Comparison of ENCODE assay signal across 10 cellular contexts in the genomic region with DNA sequence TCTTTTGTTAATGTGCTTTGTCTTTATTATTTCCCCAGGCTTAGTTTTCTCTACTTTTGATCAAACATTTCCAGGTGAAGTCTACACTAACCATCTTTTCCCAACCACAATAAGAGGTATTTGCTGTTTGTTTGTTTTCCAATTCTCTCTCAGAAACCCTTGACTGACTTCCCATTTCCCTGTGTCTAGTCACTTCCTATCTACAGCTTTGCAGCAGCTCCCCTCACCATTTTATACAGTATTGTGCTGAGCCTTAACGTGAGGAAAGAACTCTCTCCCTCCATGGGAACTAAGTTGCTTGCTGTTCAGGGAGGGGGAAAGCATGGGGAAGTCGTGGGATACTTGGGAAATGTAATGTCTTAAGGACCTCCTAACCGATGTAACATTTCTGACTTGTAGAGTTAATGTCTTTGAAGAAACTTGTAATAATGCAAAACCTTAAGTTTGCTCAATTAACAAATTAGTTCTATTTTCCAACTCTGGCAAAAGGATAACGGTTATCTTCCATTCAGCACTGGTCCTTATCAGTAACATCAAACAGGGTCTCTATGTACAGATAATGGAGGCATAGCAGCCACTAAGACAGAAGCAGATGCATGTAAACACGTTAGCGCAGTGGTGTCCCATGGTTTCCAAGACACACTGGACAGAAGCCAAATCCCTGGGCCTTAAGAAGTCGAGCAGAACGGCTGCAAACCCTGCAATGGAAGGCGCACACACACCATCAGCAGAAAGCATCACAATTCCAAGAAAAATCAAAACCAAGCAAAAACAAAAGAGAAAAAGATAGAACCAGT. TPM values are rescaled to one million over a fixed set of nuclear protein-coding genes. Genes with fewer than 3 reads are reported as not detected.
DNase-seq lines count a peak whose midpoint lies in the region; ATAC-seq, FAIRE-seq and TF ChIP-seq lines count a peak whose summit lies in the region.
"Had no signal": no experiment of that assay in that cellular context is flagged by ENCODE, and none has a peak within 500 bp of the region (broad histone marks: within the 10 kb centered on the region; RNA-seq: fewer than 3 reads in every experiment).

No MANE protein-coding gene starts in this region.

- H3K27me3 Mint-ChIP-seq in chondrocyte (ENCODE audit: low read depth) = no peaks in the 10 kb centered on the region

- peak overlapping the region; percentile 66 for H3K27ac Mint-ChIP-seq in chondrocyte (ENCODE audit: unreplicated experiment)
- H3K27ac Mint-ChIP-seq: activated naive CD4-positive, alpha-beta T cell treated with anti-CD3 and anti-CD28 coated beads for 36 hours had no signal

- H3K9me3 Mint-ChIP-seq in chondrocyte (ENCODE audit: low read depth) = no peaks in the 10 kb centered on the region
- H3K9me3 Mint-ChIP-seq: activated naive CD4-positive, alpha-beta T cell treated with anti-CD3 and anti-CD28 coated beads for 36 hours had no signal

- peak; percentile 9 to 20 for DNase-seq in Kasumi-1 (lab: John Stamatoyannopoulos, UW)
- peak; percentile 35 for DNase-seq in NCI-H345 (lab: John Stamatoyannopoulos, UW)
- DNase-seq in chondrocyte (ENCODE audit: low spot score) = no peak
- DNase-seq in mucosa of gallbladder (ENCODE audit: low spot score) = peak; percentile 33
- no peak for DNase-seq in D721Med (ENCODE audit: insufficient read length, low spot score)
- DNase-seq in NK-92 treated with Interleukin-12 subunit alpha and Interleukin-12 subunit beta, amount 100 ng/mL, for 24 hours (lab: John Stamatoyannopoulos, UW) = no peak
- DNase-seq in COLO829 (ENCODE audit: low spot score) = no peak
- DNase-seq: activated naive CD4-positive, alpha-beta T cell treated with anti-CD3 and anti-CD28 coated beads for 36 hours; Caco-2 had no signal

- FAIRE-seq in D721Med (lab: Jason Lieb, UNC) = no peak

- ATAC-seq in GM18517 (IDR thresholded peaks at IDR 0.05; ENCODE audit: unreplicated experiment) = no peak

- no peak for TF ChIP-seq CTCF in chondrocyte (IDR thresholded peaks at IDR 0.05)
- TF ChIP-seq CTCF in D721Med (IDR thresholded peaks at IDR 0.05; ENCODE audit: insufficient read depth, missing control alignments) = no peak

- no peak overlapping the region for H3K4me3 Mint-ChIP-seq in chondrocyte (ENCODE audit: unreplicated experiment)
- H3K4me3 Mint-ChIP-seq: activated naive CD4-positive, alpha-beta T cell treated with anti-CD3 and anti-CD28 coated beads for 36 hours had no signal

- peaks cover 44% of the 10 kb centered on the region for H3K4me1 Mint-ChIP-seq in chondrocyte (ENCODE audit: low read depth)

- H3K36me3 Mint-ChIP-seq in chondrocyte (ENCODE audit: low read depth) = peaks cover 9% of the 10 kb centered on the region

RNA-seq across cellular contexts. Expression of a gene that starts 39.7 kb away (rescaled TPM):
- 232 to 256 TPM (median 252 TPM) in 3 replicates for total RNA-seq in chondrocyte
- 159 TPM for total RNA-seq in mucosa of gallbladder

Comparison
In these comparisons a context has a peak if more than half of its experiments do, and no peak if none do; other contexts are left out.
1. DNase-seq: peak in Kasumi-1 (2 of 2), NCI-H345 (single experiment) and mucosa of gallbladder (single experiment); none in chondrocyte (single experiment), D721Med (single experiment), NK-92 treated with Interleukin-12 subunit alpha and Interleukin-12 subunit beta, amount 100 ng/mL, for 24 hours (single experiment) and COLO829 (single experiment).